8 cellular contexts compared by ENCODE assay signal in genomic region chr4:52643846-52644245, GRCh38. TPM values are rescaled to one million over a fixed set of nuclear protein-coding genes. Genes with fewer than 3 reads are reported as not detected.
DNase-seq lines count a peak whose midpoint lies in the region; ATAC-seq and TF ChIP-seq lines count a peak whose summit lies in the region.

No MANE protein-coding gene starts in this region.

- H3K18ac ChIP-seq in trophoblast cell (ENCODE audit: low read length): no peak overlapping the region

- ATAC-seq in GM19463 (IDR thresholded peaks at IDR 0.05; ENCODE audit: unreplicated experiment) (peak; percentile 37), GM18498 (IDR thresholded peaks at IDR 0.05; ENCODE audit: unreplicated experiment) (no peak)

- H3K9ac ChIP-seq in trophoblast cell (ENCODE audit: low read length): no peak overlapping the region

- intact Hi-C loops in sigmoid colon (cut with DNase I): no loop called here

- peak; percentile 80 for DNase-seq in NCI-H2029 (lab: John Stamatoyannopoulos, UW)
- DNase-seq in epithelial cell of proximal tubule (ENCODE audit: low read depth): peak; percentile 46
- DNase-seq in sigmoid colon: peak; percentile 81
- no peak for DNase-seq in trophoblast cell
- DNase-seq in stimulated activated CD4-positive, alpha-beta T cell treated with anti-CD3 and anti-CD28 coated beads, Interleukin-4, amount 100 ng/mL, for 24 hours: no peak
- DNase-seq in HAP-1 (ENCODE audit: low spot score in 2 of 2): no peak

- H3K14ac ChIP-seq in trophoblast cell (ENCODE audit: low read length): no peak overlapping the region

- in situ Hi-C loops in HAP-1 (cut with MboI; ENCODE audit: low sequenced_read_pairs): no loop called here

- H3K4me2 ChIP-seq in trophoblast cell (ENCODE audit: low read length): no peak overlapping the region

- H2AK5ac ChIP-seq in trophoblast cell (ENCODE audit: low read length): no peak overlapping the region

- peaks cover 3% of the 10 kb centered on the region for H3K79me2 ChIP-seq in trophoblast cell (ENCODE audit: control insufficient read depth, insufficient read depth, low read length, poor library complexity)

- no peak overlapping the region for H3K27ac ChIP-seq in sigmoid colon
- no peak overlapping the region for H3K27ac ChIP-seq in trophoblast cell (ENCODE audit: low read depth, low read length)

- H4K91ac ChIP-seq in trophoblast cell (ENCODE audit: low read depth, low read length): no peak overlapping the region

- H3K27me3 ChIP-seq in sigmoid colon (no peaks in the 10 kb centered on the region), trophoblast cell (ENCODE audit: insufficient read depth, low read length) (no peaks in the 10 kb centered on the region), HAP-1 (ENCODE audit: low read depth) (no peaks in the 10 kb centered on the region)

- no peak overlapping the region for H2BK5ac ChIP-seq in trophoblast cell (ENCODE audit: low read depth, low read length, poor library complexity)

- H3K4me3 ChIP-seq in epithelial cell of proximal tubule (ENCODE audit: low read depth, low read length): no peak overlapping the region
- H3K4me3 ChIP-seq in sigmoid colon: no peak overlapping the region
- no peak overlapping the region for H3K4me3 ChIP-seq in trophoblast cell (ENCODE audit: low read depth, low read length)
- no peak overlapping the region for H3K4me3 ChIP-seq in HAP-1

- no peak overlapping the region for H3K4ac ChIP-seq in trophoblast cell (ENCODE audit: low read depth, low read length)

- H3K36me3 ChIP-seq in sigmoid colon: no peaks in the 10 kb centered on the region
- H3K36me3 ChIP-seq in trophoblast cell (ENCODE audit: control insufficient read depth in 1 of 2, insufficient read depth in 2 of 2, low read length in 2 of 2): no peaks in the 10 kb centered on the region
- no peaks in the 10 kb centered on the region for H3K36me3 ChIP-seq in HAP-1 (replicated peaks)

- no peak overlapping the region for H2BK12ac ChIP-seq in trophoblast cell (ENCODE audit: low read length)

- TF ChIP-seq CTCF in epithelial cell of proximal tubule (conservative IDR thresholded peaks at IDR 0.05; ENCODE audit: low read depth, low read length): no peak
- TF ChIP-seq CTCF in sigmoid colon (IDR thresholded peaks at IDR 0.05): no peak

- no peak overlapping the region for H2AFZ ChIP-seq in trophoblast cell (ENCODE audit: insufficient read depth, low read length, poor library complexity)

- TF ChIP-seq POLR2A in sigmoid colon (IDR thresholded peaks at IDR 0.05): no peak

- H4K8ac ChIP-seq in trophoblast cell (ENCODE audit: low read depth, low read length): no peak overlapping the region

- WGBS in sigmoid colon, 2 donors: 49 to 61% methylated on average over 4 of the region's 4 CpGs
- no CpG with 5 or more reads among the region's 4 CpGs for WGBS in trophoblast cell (ENCODE audit: extremely low coverage, insufficient coverage, insufficient read length)

- H3K23ac ChIP-seq in trophoblast cell (ENCODE audit: low read length): no peak overlapping the region

- no peaks in the 10 kb centered on the region for H3K79me1 ChIP-seq in trophoblast cell (ENCODE audit: low read length)

- TF ChIP-seq EP300 in sigmoid colon (IDR thresholded peaks at IDR 0.05): no peak

- no peaks in the 10 kb centered on the region for H3K9me3 ChIP-seq in sigmoid colon
- no peaks in the 10 kb centered on the region for H3K9me3 ChIP-seq in trophoblast cell (ENCODE audit: insufficient read depth, low read depth, low read length)
- no peaks in the 10 kb centered on the region for H3K9me3 ChIP-seq in HAP-1

- peaks cover 0 to 40% (median 25%) of the 10 kb centered on the region in 4 donors for H3K4me1 ChIP-seq in sigmoid colon
- no peaks in the 10 kb centered on the region for H3K4me1 ChIP-seq in trophoblast cell (ENCODE audit: control insufficient read depth in 1 of 2, insufficient read depth in 2 of 2, low read length in 2 of 2)
- no peaks in the 10 kb centered on the region; the same call in 1 of the 2 replicates for H3K4me1 ChIP-seq in HAP-1

- H4K12ac ChIP-seq in trophoblast cell (ENCODE audit: low read depth, low read length): no peak overlapping the region

- no peak overlapping the region for H2BK120ac ChIP-seq in trophoblast cell (ENCODE audit: insufficient read depth, low read length, poor library complexity)

RNA-seq across cellular contexts. Expression of gene USP46, which starts 15.3 kb away (rescaled TPM):
- total RNA-seq in epithelial cell of proximal tubule (8.5 and 9.5 TPM in 2 replicates), sigmoid colon (1 to 10 TPM; 5.0 to 9.1 (median 6.0) TPM)
- polyA plus RNA-seq in sigmoid colon: 1 to 10 TPM; 3.3 to 4.4 (median 4.2) TPM
- 15.8 and 16.9 TPM in 2 replicates for polyA plus RNA-seq in trophoblast cell (2013)

Comparison
In these comparisons a context has a peak if more than half of its experiments do, and no peak if none do; other contexts are left out.
1. DNase-seq: peak in NCI-H2029 (single experiment), epithelial cell of proximal tubule (single experiment) and sigmoid colon (single experiment); none in trophoblast cell (0 of 2), stimulated activated CD4-positive, alpha-beta T cell treated with anti-CD3 and anti-CD28 coated beads, Interleukin-4, amount 100 ng/mL, for 24 hours (single experiment) and HAP-1 (0 of 2).